Comparison of ENCODE assay signal across 18 cellular contexts in the genomic region with DNA sequence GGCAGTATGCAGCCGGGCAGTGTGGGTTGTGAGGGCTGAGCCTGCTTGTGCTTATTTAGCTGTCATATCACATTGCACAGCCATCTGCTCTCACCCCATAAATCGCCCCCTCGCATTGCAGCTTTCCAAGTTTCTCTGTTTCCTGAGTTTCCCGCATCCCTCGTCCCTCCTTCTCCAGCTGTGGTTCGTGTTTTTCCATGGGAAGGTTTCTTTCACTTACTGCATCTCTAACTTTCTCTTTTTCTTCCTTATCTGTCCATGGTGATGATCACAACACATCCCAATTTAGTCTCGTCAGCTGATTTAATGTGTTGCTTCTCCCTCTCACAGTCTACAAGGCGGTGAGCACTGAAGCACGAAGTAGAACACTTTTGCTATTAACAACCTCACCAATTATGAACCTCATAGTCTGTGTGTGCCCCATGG.
DNase-seq lines count a peak whose midpoint lies in the region; ATAC-seq and TF ChIP-seq lines count a peak whose summit lies in the region.
"Had no signal": no experiment of that assay in that cellular context is flagged by ENCODE, and none has a peak within 500 bp of the region (broad histone marks: within the 10 kb centered on the region; RNA-seq: fewer than 3 reads in every experiment).

No MANE protein-coding gene starts in this region.

- ATAC-seq in GM18868 (IDR thresholded peaks at IDR 0.05; ENCODE audit: unreplicated experiment) (peak; percentile 51), HG03432 (IDR thresholded peaks at IDR 0.05; ENCODE audit: unreplicated experiment) (no peak), GM21390 (IDR thresholded peaks at IDR 0.05; ENCODE audit: unreplicated experiment) (no peak)
- ATAC-seq: activated naive CD8-positive, alpha-beta T cell treated with anti-CD3 and anti-CD28 coated beads, Interleukin-2, amount 50 U/mL, for 24 hours; CD8-positive, alpha-beta T cell; stimulated activated memory B cell treated with anti-CD40 and anti-IgM and Interleukin-4, amounts not matched to agents 10 μg/mL and 1 μg/mL and 100 μg/mL, for 72 hours had no signal

- H3K9me3 Mint-ChIP-seq in mesothelial cell of epicardium: no peaks in the 10 kb centered on the region
- H3K9me3 Mint-ChIP-seq: activated naive CD8-positive, alpha-beta T cell treated with anti-CD3 and anti-CD28 coated beads, Interleukin-2, amount 50 U/mL, for 24 hours; CD8-positive, alpha-beta T cell; stimulated activated memory B cell treated with anti-CD40 and anti-IgM and Interleukin-4, amounts not matched to agents 10 μg/mL and 1 μg/mL and 100 μg/mL, for 72 hours; T-helper 1 cell treated with Interleukin-12 subunit alpha and Interleukin-12 subunit beta and Interleukin-4 antibody, amounts not matched to agents 30 μg/mL and 1 μg/mL, for 36 hours had no signal

- DNase-seq in Ammon's horn (ENCODE audit: low spot score): peak; percentile 59
- peak in 34 of 58 donors; percentile 5 to 82 (median 42) for DNase-seq in anterior cingulate cortex (lab: John Stamatoyannopoulos, UW)
- DNase-seq in mesothelial cell of epicardium (ENCODE audit: low spot score in 2 of 2, unreplicated experiment in 2 of 2): peak in 1 of 2 experiments; percentile 50
- no peak for DNase-seq in NCI-H345 treated with DMSO at 0.1 percent for 48 hours (lab: John Stamatoyannopoulos, UW; ENCODE audit: unreplicated experiment)
- no peak for DNase-seq in CD1c-positive myeloid dendritic cell (ENCODE audit: extremely low spot score)
- DNase-seq: activated CD4-positive, alpha-beta T cell treated with anti-CD3 and anti-CD28 coated beads, Interleukin-2, amount 50 U/mL, for 4 hours; activated naive CD8-positive, alpha-beta T cell treated with anti-CD3 and anti-CD28 coated beads, Interleukin-2, amount 50 U/mL, for 24 hours; cortex of kidney; foreskin fibroblast; NCI-H2227 treated with DMSO at 0.1 percent for 48 hours; SIG-M5; tibial artery had no signal

- peaks cover 2% of the 10 kb centered on the region for H3K27me3 Mint-ChIP-seq in mesothelial cell of epicardium (ENCODE audit: low read depth)

- no peak for TF ChIP-seq CTCF in mesothelial cell of epicardium (IDR thresholded peaks at IDR 0.05; ENCODE audit: unreplicated experiment)

- H3K36me3 Mint-ChIP-seq in mesothelial cell of epicardium: no peaks in the 10 kb centered on the region
- H3K36me3 Mint-ChIP-seq: CD8-positive, alpha-beta T cell; stimulated activated memory B cell treated with anti-CD40 and anti-IgM and Interleukin-4, amounts not matched to agents 10 μg/mL and 1 μg/mL and 100 μg/mL, for 72 hours had no signal

- no peak overlapping the region for H3K4me3 Mint-ChIP-seq in mesothelial cell of epicardium
- H3K4me3 Mint-ChIP-seq: activated naive CD8-positive, alpha-beta T cell treated with anti-CD3 and anti-CD28 coated beads, Interleukin-2, amount 50 U/mL, for 24 hours; CD8-positive, alpha-beta T cell; stimulated activated memory B cell treated with anti-CD40 and anti-IgM and Interleukin-4, amounts not matched to agents 10 μg/mL and 1 μg/mL and 100 μg/mL, for 72 hours; T-helper 1 cell treated with Interleukin-12 subunit alpha and Interleukin-12 subunit beta and Interleukin-4 antibody, amounts not matched to agents 30 μg/mL and 1 μg/mL, for 36 hours had no signal

- H3K4me1 Mint-ChIP-seq in mesothelial cell of epicardium: peaks cover 60% of the 10 kb centered on the region

- H3K27ac Mint-ChIP-seq in mesothelial cell of epicardium: peak overlapping the region; percentile 2
- H3K27ac Mint-ChIP-seq: activated naive CD8-positive, alpha-beta T cell treated with anti-CD3 and anti-CD28 coated beads, Interleukin-2, amount 50 U/mL, for 24 hours; CD8-positive, alpha-beta T cell; stimulated activated memory B cell treated with anti-CD40 and anti-IgM and Interleukin-4, amounts not matched to agents 10 μg/mL and 1 μg/mL and 100 μg/mL, for 72 hours; T-helper 1 cell treated with Interleukin-12 subunit alpha and Interleukin-12 subunit beta and Interleukin-4 antibody, amounts not matched to agents 30 μg/mL and 1 μg/mL, for 36 hours had no signal

Comparison
In these comparisons a context has a peak if more than half of its experiments do, and no peak if none do; other contexts are left out.
1. DNase-seq: peak in Ammon's horn (single experiment) and anterior cingulate cortex (34 of 58); none in NCI-H345 treated with DMSO at 0.1 percent for 48 hours (single experiment) and CD1c-positive myeloid dendritic cell (single experiment).